Comparison of ENCODE assay signal across 27 cellular contexts in the genomic region with DNA sequence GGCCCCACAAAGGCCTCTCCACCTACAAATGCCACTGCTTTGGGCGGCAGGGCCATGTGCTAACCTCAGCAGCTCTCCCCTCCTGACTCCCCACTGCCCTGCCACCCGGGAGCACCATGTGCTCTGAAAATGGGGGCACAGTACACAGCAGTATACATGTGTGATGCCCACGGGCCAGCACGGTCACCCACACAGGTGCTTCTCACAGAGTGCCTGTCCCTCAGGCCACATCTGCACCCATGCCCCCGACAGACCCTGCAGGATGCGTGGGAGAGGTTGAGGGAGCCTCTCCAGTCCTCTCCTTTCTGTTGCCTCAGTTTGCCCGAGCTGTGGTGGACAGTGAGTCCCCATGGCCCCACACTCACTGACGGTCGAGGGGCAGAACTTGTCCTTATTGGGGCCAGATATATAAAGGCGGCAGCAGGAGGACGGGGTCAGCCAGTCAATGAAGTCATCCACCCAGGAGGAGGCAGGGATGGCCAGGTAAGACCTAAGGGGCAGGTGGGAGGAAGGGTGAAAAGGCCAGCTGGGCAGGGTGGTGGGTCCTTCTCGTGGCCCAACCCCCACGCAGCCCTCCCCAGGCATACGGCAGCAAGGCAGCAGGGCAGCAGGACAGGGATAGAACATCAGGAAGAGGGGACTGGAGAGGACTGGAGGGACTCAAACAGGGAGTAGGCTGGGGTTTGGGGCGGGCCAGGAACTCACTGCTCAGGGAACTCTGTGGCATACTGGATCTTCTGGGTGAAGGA. TPM values are rescaled to one million over a fixed set of nuclear protein-coding genes. Genes with fewer than 3 reads are reported as not detected.
DNase-seq lines count a peak whose midpoint lies in the region; ATAC-seq and TF ChIP-seq lines count a peak whose summit lies in the region.
"Had no signal": no experiment of that assay in that cellular context is flagged by ENCODE, and none has a peak within 500 bp of the region (broad histone marks: within the 10 kb centered on the region; RNA-seq: fewer than 3 reads in every experiment).

No MANE protein-coding gene starts in this region.

- CTCF ChIA-PET in HEK293T (lab: Yijun Ruan, JAX) = no interaction called here

- H3K79me2 ChIP-seq in osteoblast (ENCODE audit: insufficient read depth, low read length) = no peaks in the 10 kb centered on the region

- POLR2A ChIA-PET in HEK293T (lab: Yijun Ruan, JAX) = no interaction called here

- H3K27ac ChIP-seq in osteoblast (ENCODE audit: low read depth, low read length) = no peak overlapping the region
- H3K27ac ChIP-seq in SJCRH30 = no peak overlapping the region
- H3K27ac ChIP-seq: C4-2B, GM23248, KMS-11 had no signal

- H3K4me1 Mint-ChIP-seq in endothelial cell (ENCODE audit: unreplicated experiment) = no peaks in the 10 kb centered on the region
- H3K4me1 Mint-ChIP-seq: B cell; CD8-positive, alpha-beta memory T cell; H9 had no signal

- H3K4me3 ChIP-seq in osteoblast (ENCODE audit: insufficient read depth, low read length) (no peak overlapping the region), SJCRH30 (no peak overlapping the region)
- H3K4me3 ChIP-seq: GM23248 had no signal

- H3K36me3 ChIP-seq in osteoblast (ENCODE audit: insufficient read depth, low read length) = no peaks in the 10 kb centered on the region
- H3K36me3 ChIP-seq in SJCRH30 = no peaks in the 10 kb centered on the region

- peaks cover 2% of the 10 kb centered on the region for H3K27me3 Mint-ChIP-seq in endothelial cell (ENCODE audit: unreplicated experiment)

- DNase-seq in HEK293T (ENCODE audit: extremely low spot score) (peak; percentile 3), endothelial cell (ENCODE audit: low spot score) (no peak), osteoblast (ENCODE audit: insufficient read length, low spot score, missing footprints) (peak; percentile 69), SJCRH30 (no peak), DMS53 treated with DMSO at 0.1 percent for 48 hours (lab: John Stamatoyannopoulos, UW; ENCODE audit: unreplicated experiment) (no peak)
- no peak for DNase-seq in stimulated activated naive CD8-positive, alpha-beta T cell treated with anti-CD3 and anti-CD28 coated beads, Interleukin-15, Interleukin-2, amounts not matched to agents 100 U/mL and 50 U/mL, for 24 hours
- DNase-seq: CD8-positive, alpha-beta memory T cell; DMS 273 treated with DMSO at 0.1 percent for 48 hours; DMS79 treated with DMSO at 0.1 percent for 48 hours; GF-D8; GM23248; H9; HFFc6; NCI-H1048; NCI-H1417; NCI-H1694; NCI-H2081; NCI-H2227 treated with DMSO at 0.1 percent for 48 hours; NCI-H526 treated with DMSO at 0.1 percent for 48 hours; Right ventricle myocardium superior; RPMI8226 had no signal

- no peak overlapping the region for H3K4me2 ChIP-seq in osteoblast (ENCODE audit: insufficient read depth, low read length)
- H3K4me2 ChIP-seq: KMS-11 had no signal

- H3K4me3 Mint-ChIP-seq in endothelial cell (ENCODE audit: unreplicated experiment) = peak overlapping the region; percentile 51
- H3K4me3 Mint-ChIP-seq: B cell; CD8-positive, alpha-beta memory T cell; H9; HFFc6; IgD-negative memory B cell had no signal

- no peaks in the 10 kb centered on the region for H3K9me3 Mint-ChIP-seq in endothelial cell (ENCODE audit: unreplicated experiment)

- no peaks in the 10 kb centered on the region for H3K4me1 ChIP-seq in osteoblast (ENCODE audit: insufficient read depth, low read length)
- no peaks in the 10 kb centered on the region for H3K4me1 ChIP-seq in SJCRH30

- H3K9me3 ChIP-seq in osteoblast (ENCODE audit: low read depth, low read length) (no peaks in the 10 kb centered on the region), SJCRH30 (replicated peaks) (no peaks in the 10 kb centered on the region; the same call in 1 of the 2 replicates)

- no peak for TF ChIP-seq CTCF in endothelial cell (IDR thresholded peaks at IDR 0.05; ENCODE audit: unreplicated experiment)
- no peak for TF ChIP-seq CTCF in osteoblast (IDR thresholded peaks at IDR 0.05; ENCODE audit: extremely low read depth, low read depth, low read length)

- no peak overlapping the region for H3K27ac Mint-ChIP-seq in endothelial cell (ENCODE audit: unreplicated experiment)
- H3K27ac Mint-ChIP-seq: B cell; CD8-positive, alpha-beta memory T cell; HFFc6; IgD-negative memory B cell had no signal

- H3K36me3 Mint-ChIP-seq in endothelial cell (ENCODE audit: low read depth, unreplicated experiment) = peaks cover 5% of the 10 kb centered on the region

- no peak for ATAC-seq in stimulated activated naive CD8-positive, alpha-beta T cell treated with anti-CD3 and anti-CD28 coated beads, Interleukin-15, Interleukin-2, amounts not matched to agents 100 U/mL and 50 U/mL, for 24 hours
- no peak for ATAC-seq in GM19035 (IDR thresholded peaks at IDR 0.05; ENCODE audit: unreplicated experiment)

- H2AFZ ChIP-seq in osteoblast (ENCODE audit: low read length) = no peak overlapping the region
- H2AFZ ChIP-seq: GM23248 had no signal

- H3K27me3 ChIP-seq in osteoblast (ENCODE audit: insufficient read depth, low read length) = peaks cover 4% of the 10 kb centered on the region
- H3K27me3 ChIP-seq in SJCRH30 = peaks cover 24% of the 10 kb centered on the region; the same call in 1 of the 2 replicates

- H4K20me1 ChIP-seq in osteoblast (ENCODE audit: insufficient read depth, low read length) = no peaks in the 10 kb centered on the region

TF ChIP-seq in HEK293T, 16 proteins besides CTCF, POLR2A, EP300 and RAD21:
- TF ChIP-seq BHLHE40 (IDR thresholded peaks at IDR 0.05; ENCODE audit: borderline replicate concordance) (no peak), FOXM1 (IDR thresholded peaks at IDR 0.05; ENCODE audit: borderline replicate concordance) (no peak), SUZ12 (IDR thresholded peaks at IDR 0.05) (no peak), ELF4 (IDR thresholded peaks at IDR 0.05) (no peak), ZNF384 (IDR thresholded peaks at IDR 0.05) (no peak), HDGF (IDR thresholded peaks at IDR 0.05; ENCODE audit: borderline replicate concordance) (no peak), FOXA1 (IDR thresholded peaks at IDR 0.05) (no peak), CTBP1 (IDR thresholded peaks at IDR 0.05; ENCODE audit: borderline replicate concordance) (no peak), LEF1 (IDR thresholded peaks at IDR 0.05; ENCODE audit: borderline replicate concordance) (no peak), SP1 (IDR thresholded peaks at IDR 0.05) (no peak), TARDBP (IDR thresholded peaks at IDR 0.05) (no peak), FOXK2 (IDR thresholded peaks at IDR 0.05) (no peak), L3MBTL2 (conservative IDR thresholded peaks at IDR 0.05) (no peak), ARNT (IDR thresholded peaks at IDR 0.05) (no peak), NFRKB (IDR thresholded peaks at IDR 0.05) (no peak)
- TF ChIP-seq, protein P1, sequence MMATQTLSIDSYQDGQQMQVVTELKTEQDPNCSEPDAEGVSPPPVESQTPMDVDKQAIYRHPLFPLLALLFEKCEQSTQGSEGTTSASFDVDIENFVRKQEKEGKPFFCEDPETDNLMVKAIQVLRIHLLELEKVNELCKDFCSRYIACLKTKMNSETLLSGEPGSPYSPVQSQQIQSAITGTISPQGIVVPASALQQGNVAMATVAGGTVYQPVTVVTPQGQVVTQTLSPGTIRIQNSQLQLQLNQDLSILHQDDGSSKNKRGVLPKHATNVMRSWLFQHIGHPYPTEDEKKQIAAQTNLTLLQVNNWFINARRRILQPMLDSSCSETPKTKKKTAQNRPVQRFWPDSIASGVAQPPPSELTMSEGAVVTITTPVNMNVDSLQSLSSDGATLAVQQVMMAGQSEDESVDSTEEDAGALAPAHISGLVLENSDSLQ (IDR thresholded peaks at IDR 0.05) = no peak

RNA-seq across cellular contexts. Expression of gene NPC1L1, which starts 19.6 kb away (rescaled TPM):
- total RNA-seq in endothelial cell (ENCODE audit: unreplicated experiment) (not detected), osteoblast (not detected in 2 replicates)
- total RNA-seq in SJCRH30 (2014; rRNA removed; shearing (Covaris generic)) = not detected in 2 replicates
- total RNA-seq: B cell; CD8-positive, alpha-beta memory T cell; GM23248; HFFc6; NCI-H460 had no signal

RNA-seq across cellular contexts. Expression of gene NUDCD3, which starts 31.1 kb away (rescaled TPM):
- total RNA-seq in endothelial cell (ENCODE audit: unreplicated experiment) (97.5 TPM), osteoblast (44.2 and 54.3 TPM in 2 replicates)
- 57.6 and 60.2 TPM in 2 replicates for total RNA-seq in SJCRH30 (2014; rRNA removed; shearing (Covaris generic))

RNA-seq across cellular contexts. Expression of gene DDX56, which starts 52.2 kb away (rescaled TPM):
- total RNA-seq in endothelial cell (ENCODE audit: unreplicated experiment) = 71.6 TPM
- total RNA-seq in osteoblast = 34.7 and 38.9 TPM in 2 replicates
- 88.5 and 90.1 TPM in 2 replicates for total RNA-seq in SJCRH30 (2014; rRNA removed; shearing (Covaris generic))

Comparison
In these comparisons a context has a peak if more than half of its experiments do, and no peak if none do; other contexts are left out.
1. DNase-seq: peak in HEK293T (single experiment) and osteoblast (single experiment); none in endothelial cell (single experiment), stimulated activated naive CD8-positive, alpha-beta T cell treated with anti-CD3 and anti-CD28 coated beads, Interleukin-15, Interleukin-2, amounts not matched to agents 100 U/mL and 50 U/mL, for 24 hours (single experiment), SJCRH30 (0 of 2) and DMS53 treated with DMSO at 0.1 percent for 48 hours (single experiment).